ENCODE assay signal across 1 cellular context in the genomic region with DNA sequence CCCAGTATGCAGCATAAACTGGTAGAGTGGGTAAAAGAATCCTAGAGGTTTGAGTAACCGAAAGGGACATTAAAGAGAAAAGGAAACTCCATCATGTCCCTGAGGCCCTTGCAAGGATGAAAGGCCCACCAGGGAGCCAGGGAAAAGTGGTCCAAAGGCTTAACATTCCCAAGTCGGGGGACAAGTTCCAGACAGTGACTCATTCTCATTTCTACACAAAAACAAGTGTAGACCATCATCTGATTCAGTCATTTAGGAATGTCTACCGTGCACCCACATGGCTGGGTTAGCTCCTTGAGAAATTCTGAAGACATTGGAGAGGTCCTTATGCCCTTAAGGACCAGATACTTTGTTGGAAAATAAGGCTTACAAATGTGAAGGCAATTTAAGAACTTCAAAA.
TF ChIP-seq lines count a peak whose summit lies in the region.

No MANE protein-coding gene starts in this region.

TF ChIP-seq in HEK293T, 16 proteins besides CTCF, POLR2A, EP300 and RAD21 (continued from another document):
- TF ChIP-seq, protein P1, sequence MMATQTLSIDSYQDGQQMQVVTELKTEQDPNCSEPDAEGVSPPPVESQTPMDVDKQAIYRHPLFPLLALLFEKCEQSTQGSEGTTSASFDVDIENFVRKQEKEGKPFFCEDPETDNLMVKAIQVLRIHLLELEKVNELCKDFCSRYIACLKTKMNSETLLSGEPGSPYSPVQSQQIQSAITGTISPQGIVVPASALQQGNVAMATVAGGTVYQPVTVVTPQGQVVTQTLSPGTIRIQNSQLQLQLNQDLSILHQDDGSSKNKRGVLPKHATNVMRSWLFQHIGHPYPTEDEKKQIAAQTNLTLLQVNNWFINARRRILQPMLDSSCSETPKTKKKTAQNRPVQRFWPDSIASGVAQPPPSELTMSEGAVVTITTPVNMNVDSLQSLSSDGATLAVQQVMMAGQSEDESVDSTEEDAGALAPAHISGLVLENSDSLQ (IDR thresholded peaks at IDR 0.05) = no peak
- no peak for TF ChIP-seq SP1 (IDR thresholded peaks at IDR 0.05)
- no peak for TF ChIP-seq LEF1 (IDR thresholded peaks at IDR 0.05; ENCODE audit: borderline replicate concordance)
- no peak for TF ChIP-seq BHLHE40 (IDR thresholded peaks at IDR 0.05; ENCODE audit: borderline replicate concordance)
- no peak for TF ChIP-seq FOXA1 (IDR thresholded peaks at IDR 0.05)
- no peak for TF ChIP-seq CTBP1 (IDR thresholded peaks at IDR 0.05; ENCODE audit: borderline replicate concordance)
- no peak for TF ChIP-seq L3MBTL2 (conservative IDR thresholded peaks at IDR 0.05)
- TF ChIP-seq ARNT (IDR thresholded peaks at IDR 0.05) = no peak
- no peak for TF ChIP-seq TARDBP (IDR thresholded peaks at IDR 0.05)
- TF ChIP-seq SUZ12 (IDR thresholded peaks at IDR 0.05) = no peak
- TF ChIP-seq FOXM1 (IDR thresholded peaks at IDR 0.05; ENCODE audit: borderline replicate concordance) = no peak
- TF ChIP-seq HDGF (IDR thresholded peaks at IDR 0.05; ENCODE audit: borderline replicate concordance) = no peak
- TF ChIP-seq ELF4 (IDR thresholded peaks at IDR 0.05) = no peak
- no peak for TF ChIP-seq ZNF384 (IDR thresholded peaks at IDR 0.05)
- no peak for TF ChIP-seq FOXK2 (IDR thresholded peaks at IDR 0.05)
